15 cellular contexts compared by ENCODE assay signal in genomic region chr1:84888753-84889152, GRCh38. TPM values are rescaled to one million over a fixed set of nuclear protein-coding genes. Genes with fewer than 3 reads are reported as not detected.
DNase-seq lines count a peak whose midpoint lies in the region; ATAC-seq and TF ChIP-seq lines count a peak whose summit lies in the region.
"Had no signal": no experiment of that assay in that cellular context is flagged by ENCODE, and none has a peak within 500 bp of the region (broad histone marks: within the 10 kb centered on the region; RNA-seq: fewer than 3 reads in every experiment).

No MANE protein-coding gene starts in this region.

- no peak for TF ChIP-seq CTCF in body of pancreas (IDR thresholded peaks at IDR 0.05)

- no peak overlapping the region for H3K27ac ChIP-seq in body of pancreas
- H3K27ac ChIP-seq: brain microvascular endothelial cell, ovary had no signal

- H3K4me3 Mint-ChIP-seq in T-cell = peak overlapping the region in 1 of 3 donors; percentile 3
- no peak overlapping the region for H3K4me3 Mint-ChIP-seq in central memory CD8-positive, alpha-beta T cell
- no peak overlapping the region for H3K4me3 Mint-ChIP-seq in stimulated activated naive B cell treated with anti-CD40 and anti-IgM and Interleukin-4, amounts not matched to agents 10 μg/mL and 1 μg/mL and 100 μg/mL, for 72 hours
- H3K4me3 Mint-ChIP-seq: activated B cell treated with CpG ODN at 0.5 μM for 24 hours had no signal

- peak in 3 of 4 experiments; percentile 68 to 78 (median 75) for ATAC-seq in T-cell (replicated peaks in 1 of 4)
- ATAC-seq in central memory CD8-positive, alpha-beta T cell (replicated peaks; ENCODE audit: extremely low read depth, poor library complexity, severe bottlenecking) = no peak
- no peak for ATAC-seq in stimulated activated naive B cell treated with anti-CD40 and anti-IgM and Interleukin-4, amounts not matched to agents 10 μg/mL and 1 μg/mL and 100 μg/mL, for 72 hours (replicated peaks)
- no peak for ATAC-seq in body of pancreas
- ATAC-seq: HepG2 had no signal

- POLR2A ChIA-PET in T-cell (lab: Charles Lee) = interaction anchor here (0.6 to 0.8 kb wide), 3 partner anchors 17 to 468 kb away, joined by 3 to 12 read pairs (median 5); no protein-coding TSS in a partner anchor

- H3K36me3 ChIP-seq in body of pancreas (replicated peaks in 1 of 2; ENCODE audit: insufficient read depth in 1 of 2, low read depth in 2 of 2) = no peaks in the 10 kb centered on the region
- H3K36me3 ChIP-seq: brain microvascular endothelial cell, ovary had no signal

- CTCF ChIA-PET in T-cell (lab: Charles Lee) = interaction anchor here in 1 of 2 donors (0.7 to 1.0 kb wide), 2 partner anchors 47 to 1735 kb away, joined by 4 read pairs; no protein-coding TSS in a partner anchor

- DNase-seq in activated naive CD4-positive, alpha-beta T cell treated with Interleukin-2 at 50 U/mL for 16 hours = peak; percentile 15
- DNase-seq in activated naive CD4-positive, alpha-beta T cell treated with anti-CD3 and anti-CD28 coated beads, Interleukin-2, amount 50 U/mL, for 16 hours = no peak
- peak in 3 of 34 experiments; percentile 22 to 32 (median 24) for DNase-seq in T-cell
- DNase-seq in central memory CD8-positive, alpha-beta T cell (ENCODE audit: low spot score in 2 of 2) = no peak
- DNase-seq in stimulated activated naive B cell treated with anti-CD40 and anti-IgM and Interleukin-4, amounts not matched to agents 10 μg/mL and 1 μg/mL and 100 μg/mL, for 72 hours = no peak
- no peak for DNase-seq in central memory CD4-positive, alpha-beta T cell
- DNase-seq in body of pancreas = no peak
- DNase-seq in T1000 (lab: John Stamatoyannopoulos, UW) = no peak
- DNase-seq: activated B cell treated with CpG ODN at 0.5 μM for 24 hours, brain microvascular endothelial cell, Calu3, NCI-H2029, NCI-H69, ovary had no signal

- H3K4me1 ChIP-seq in body of pancreas = peaks cover 38% of the 10 kb centered on the region

- peak overlapping the region in 1 of 2 donors; percentile 50 for H3K27ac Mint-ChIP-seq in T-cell
- peak overlapping the region; percentile 5 for H3K27ac Mint-ChIP-seq in central memory CD8-positive, alpha-beta T cell (ENCODE audit: low read depth)
- H3K27ac Mint-ChIP-seq in stimulated activated naive B cell treated with anti-CD40 and anti-IgM and Interleukin-4, amounts not matched to agents 10 μg/mL and 1 μg/mL and 100 μg/mL, for 72 hours = peak overlapping the region; percentile 26
- H3K27ac Mint-ChIP-seq: activated B cell treated with CpG ODN at 0.5 μM for 24 hours had no signal

- no peaks in the 10 kb centered on the region for H3K9me3 Mint-ChIP-seq in T-cell
- no peaks in the 10 kb centered on the region for H3K9me3 Mint-ChIP-seq in central memory CD8-positive, alpha-beta T cell
- no peaks in the 10 kb centered on the region for H3K9me3 Mint-ChIP-seq in stimulated activated naive B cell treated with anti-CD40 and anti-IgM and Interleukin-4, amounts not matched to agents 10 μg/mL and 1 μg/mL and 100 μg/mL, for 72 hours
- H3K9me3 Mint-ChIP-seq: activated B cell treated with CpG ODN at 0.5 μM for 24 hours had no signal

- intact Hi-C loops in body of pancreas (cut with DNase I) = no loop called here

- peaks cover 10 to 14% of the 10 kb centered on the region in 2 donors for H3K27me3 Mint-ChIP-seq in T-cell
- H3K27me3 Mint-ChIP-seq in central memory CD8-positive, alpha-beta T cell = peaks cover 22% of the 10 kb centered on the region
- H3K27me3 Mint-ChIP-seq in stimulated activated naive B cell treated with anti-CD40 and anti-IgM and Interleukin-4, amounts not matched to agents 10 μg/mL and 1 μg/mL and 100 μg/mL, for 72 hours = peaks cover 35 to 36% of the 10 kb centered on the region in 2 donors

- H3K27me3 ChIP-seq in body of pancreas = no peaks in the 10 kb centered on the region
- H3K27me3 ChIP-seq: ovary had no signal

- H3K9me3 ChIP-seq in body of pancreas = no peaks in the 10 kb centered on the region
- H3K9me3 ChIP-seq: ovary had no signal

- H3K4me3 ChIP-seq in body of pancreas = no peak overlapping the region
- H3K4me3 ChIP-seq: ovary had no signal

- H3K4me1 Mint-ChIP-seq in T-cell = peaks cover 31 to 44% (median 36%) of the 10 kb centered on the region in 3 donors
- H3K4me1 Mint-ChIP-seq in central memory CD8-positive, alpha-beta T cell = peaks cover 13% of the 10 kb centered on the region
- H3K4me1 Mint-ChIP-seq in stimulated activated naive B cell treated with anti-CD40 and anti-IgM and Interleukin-4, amounts not matched to agents 10 μg/mL and 1 μg/mL and 100 μg/mL, for 72 hours = peaks cover 4 to 9% of the 10 kb centered on the region in 2 donors

- no peak for TF ChIP-seq POLR2A in body of pancreas (IDR thresholded peaks at IDR 0.05)

- H3K36me3 Mint-ChIP-seq in T-cell = no peaks in the 10 kb centered on the region
- H3K36me3 Mint-ChIP-seq in central memory CD8-positive, alpha-beta T cell (ENCODE audit: insufficient read depth) = no peaks in the 10 kb centered on the region
- H3K36me3 Mint-ChIP-seq in stimulated activated naive B cell treated with anti-CD40 and anti-IgM and Interleukin-4, amounts not matched to agents 10 μg/mL and 1 μg/mL and 100 μg/mL, for 72 hours = no peaks in the 10 kb centered on the region

RNA-seq across cellular contexts. Expression of gene LPAR3, which starts 4.3 kb away (rescaled TPM):
- 1 to 10 TPM in 3 of 5 donors, under 1 TPM in 2; 0.75 to 7.0 (median 2.9) TPM for total RNA-seq in T-cell
- 10 to 100 TPM; 17.1 to 19.7 TPM for total RNA-seq in body of pancreas
- total RNA-seq: HepG2 had no signal

Comparison
In these comparisons a context has a peak if more than half of its experiments do, and no peak if none do; other contexts are left out.
1. ATAC-seq: peak in T-cell (3 of 4); none in central memory CD8-positive, alpha-beta T cell (single experiment), stimulated activated naive B cell treated with anti-CD40 and anti-IgM and Interleukin-4, amounts not matched to agents 10 μg/mL and 1 μg/mL and 100 μg/mL, for 72 hours (0 of 2) and body of pancreas (single experiment).